10 cellular contexts compared by ENCODE assay signal in the genomic region with DNA sequence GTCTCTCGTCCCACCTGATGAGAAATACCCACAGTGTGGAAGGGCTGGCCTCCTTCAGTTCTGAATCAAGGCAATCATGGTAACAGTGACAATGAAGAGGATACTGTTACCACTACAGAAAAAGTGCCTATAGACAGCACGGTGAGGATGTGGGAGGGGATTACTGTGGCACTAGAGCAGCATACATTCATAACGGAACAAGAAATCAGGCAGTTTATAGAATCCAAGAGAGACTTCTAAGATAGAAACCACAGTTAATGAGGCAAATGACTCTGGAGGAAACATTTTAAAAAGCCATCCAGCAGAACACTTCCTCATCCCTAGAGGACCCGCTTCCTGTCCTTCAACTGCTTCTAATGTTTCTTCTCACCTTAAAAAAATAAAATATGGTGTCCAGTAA. TPM values are rescaled to one million over a fixed set of nuclear protein-coding genes. Genes with fewer than 3 reads are reported as not detected.
DNase-seq lines count a peak whose midpoint lies in the region; ATAC-seq and TF ChIP-seq lines count a peak whose summit lies in the region.
"Had no signal": no experiment of that assay in that cellular context is flagged by ENCODE, and none has a peak within 500 bp of the region (broad histone marks: within the 10 kb centered on the region; RNA-seq: fewer than 3 reads in every experiment).

No MANE protein-coding gene starts in this region.

- no peak overlapping the region for H3K56ac ChIP-seq in mesendoderm (ENCODE audit: low read length)

- H2BK15ac ChIP-seq in mesendoderm (replicated peaks; ENCODE audit: low read depth), result no peak overlapping the region

- H3K18ac ChIP-seq in mesendoderm (ENCODE audit: low read length), result no peak overlapping the region

- H3K4me1 ChIP-seq in mesendoderm (ENCODE audit: control insufficient read depth, low read depth, low read length), result peaks cover 5% of the 10 kb centered on the region

- intact Hi-C loops in left colon (cut with DNase I, micrococcal nuclease), result no loop called here

- H3K4me1 Mint-ChIP-seq in activated naive CD8-positive, alpha-beta T cell treated with anti-CD3 and anti-CD28 coated beads for 36 hours, result peaks cover 51% of the 10 kb centered on the region

- H3K9ac ChIP-seq in mesendoderm (ENCODE audit: low read length), result no peak overlapping the region

- H3K27me3 ChIP-seq in GM06990 (replicated peaks; ENCODE audit: control insufficient read depth, insufficient read depth, low read length), result no peaks in the 10 kb centered on the region
- H3K27me3 ChIP-seq in mesendoderm (ENCODE audit: insufficient read depth, low read length, poor library complexity), result no peaks in the 10 kb centered on the region

- ATAC-seq in GM19023 (IDR thresholded peaks at IDR 0.05; ENCODE audit: unreplicated experiment) (peak; percentile 34), HG03378 (IDR thresholded peaks at IDR 0.05; ENCODE audit: unreplicated experiment) (peak; percentile 67), GM19467 (IDR thresholded peaks at IDR 0.05; ENCODE audit: unreplicated experiment) (no peak), left colon (no peak)

- no peak overlapping the region for H3K23ac ChIP-seq in mesendoderm (ENCODE audit: low read length)

- no peak overlapping the region for H2BK120ac ChIP-seq in mesendoderm (ENCODE audit: low read depth, low read length)

- DNase-seq in GM06990 (ENCODE audit: extremely low read depth, insufficient read length) (peak; percentile 53), GM20000 (ENCODE audit: low spot score) (no peak), mesendoderm (no peak), left colon (no peak)
- DNase-seq in activated naive CD8-positive, alpha-beta T cell treated with anti-CD3 and anti-CD28 coated beads for 36 hours, result no peak
- DNase-seq: NCI-H510A treated with DMSO at 0.1 percent for 48 hours had no signal

- peaks cover 4% of the 10 kb centered on the region for H3K79me1 ChIP-seq in mesendoderm (ENCODE audit: low read length)

- H3K4me3 ChIP-seq in GM06990 (replicated peaks; ENCODE audit: low read depth, low read length), result no peak overlapping the region
- no peak overlapping the region for H3K4me3 ChIP-seq in mesendoderm (ENCODE audit: low read length)

- no peaks in the 10 kb centered on the region for H3K79me2 ChIP-seq in mesendoderm (ENCODE audit: control insufficient read depth, insufficient read depth, low read length)

- H3K9me3 Mint-ChIP-seq in activated naive CD8-positive, alpha-beta T cell treated with anti-CD3 and anti-CD28 coated beads for 36 hours, result peaks cover 2% of the 10 kb centered on the region

- no peak overlapping the region for H4K8ac ChIP-seq in mesendoderm (ENCODE audit: low read depth, low read length)

- H3K27ac ChIP-seq in mesendoderm (ENCODE audit: low read depth, low read length), result no peak overlapping the region
- H3K27ac ChIP-seq: epithelial cell of prostate had no signal

- H3K27me3 Mint-ChIP-seq in activated naive CD8-positive, alpha-beta T cell treated with anti-CD3 and anti-CD28 coated beads for 36 hours, result no peaks in the 10 kb centered on the region

- H3K4ac ChIP-seq in mesendoderm (ENCODE audit: low read depth, low read length), result no peak overlapping the region

- no peak overlapping the region for H2AK5ac ChIP-seq in mesendoderm (ENCODE audit: low read length)

- H2BK5ac ChIP-seq in mesendoderm (ENCODE audit: low read length), result no peak overlapping the region

- no peak overlapping the region for H4K5ac ChIP-seq in mesendoderm (ENCODE audit: low read length)

- peaks cover 10% of the 10 kb centered on the region for H3K36me3 Mint-ChIP-seq in activated naive CD8-positive, alpha-beta T cell treated with anti-CD3 and anti-CD28 coated beads for 36 hours

- no peak overlapping the region for H3K4me2 ChIP-seq in mesendoderm (ENCODE audit: low read length)

- H3K27ac Mint-ChIP-seq in activated naive CD8-positive, alpha-beta T cell treated with anti-CD3 and anti-CD28 coated beads for 36 hours, result peak overlapping the region; percentile 77

- peaks cover 1% of the 10 kb centered on the region for H3K36me3 ChIP-seq in GM06990 (ENCODE audit: control insufficient read depth, insufficient read depth, low read length)
- no peaks in the 10 kb centered on the region for H3K36me3 ChIP-seq in mesendoderm (ENCODE audit: control insufficient read depth, insufficient read depth, low read length)

- TF ChIP-seq CTCF in GM06990 (IDR thresholded peaks at IDR 0.05; ENCODE audit: insufficient read depth, low read length, poor library complexity, severe bottlenecking) (no peak), GM20000 (IDR thresholded peaks at IDR 0.05; ENCODE audit: extremely low read depth, missing control alignments) (no peak)

- no CpG with 5 or more reads among the region's 4 CpGs for WGBS in mesendoderm (ENCODE audit: extremely low coverage, insufficient coverage, low lambda C conversion rate)

- H3K4me3 Mint-ChIP-seq in activated naive CD8-positive, alpha-beta T cell treated with anti-CD3 and anti-CD28 coated beads for 36 hours, result peak overlapping the region; percentile 47

RNA-seq across cellular contexts. Expression of a gene that starts 2.7 kb away (rescaled TPM):
- total RNA-seq in activated naive CD8-positive, alpha-beta T cell treated with anti-CD3 and anti-CD28 coated beads for 36 hours, result 10 to 100 TPM; 36.6 to 37.4 TPM
- 12.4 TPM for polyA plus RNA-seq in mesendoderm (2013, experiment 1 of 2)
- 12.2 TPM for polyA plus RNA-seq in mesendoderm (2013, experiment 2 of 2)
- total RNA-seq in left colon, result 10 to 100 TPM; 56.5 to 65.4 TPM

RNA-seq across cellular contexts. Expression of a gene that starts 22.2 kb away (rescaled TPM):
- not detected for total RNA-seq in activated naive CD8-positive, alpha-beta T cell treated with anti-CD3 and anti-CD28 coated beads for 36 hours
- polyA plus RNA-seq in mesendoderm (2013, experiment 1 of 2), result 1.5 TPM
- 1.3 TPM for polyA plus RNA-seq in mesendoderm (2013, experiment 2 of 2)
- total RNA-seq in left colon, result not detected

RNA-seq across cellular contexts. Expression of a gene that starts 22.6 kb away (rescaled TPM):
- under 1 TPM in 1 of 2 experiments, not detected in 1; 0.08 TPM for total RNA-seq in activated naive CD8-positive, alpha-beta T cell treated with anti-CD3 and anti-CD28 coated beads for 36 hours
- polyA plus RNA-seq in mesendoderm (2013, experiment 1 of 2), result 0.01 TPM
- not detected for polyA plus RNA-seq in mesendoderm (2013, experiment 2 of 2)
- under 1 TPM; 0.28 to 0.79 TPM for total RNA-seq in left colon

RNA-seq across cellular contexts. Expression of a gene that starts 33.5 kb away (rescaled TPM):
- total RNA-seq in activated naive CD8-positive, alpha-beta T cell treated with anti-CD3 and anti-CD28 coated beads for 36 hours, result under 1 TPM; 0.32 to 0.49 TPM
- polyA plus RNA-seq in mesendoderm (2013, experiment 1 of 2), result 4.1 TPM
- 4.7 TPM for polyA plus RNA-seq in mesendoderm (2013, experiment 2 of 2)
- 10 to 100 TPM in 1 of 2 donors, 1 to 10 TPM in 1; 7.4 to 42.8 TPM for total RNA-seq in left colon

RNA-seq across cellular contexts. Expression of a gene that starts 46.2 kb away (rescaled TPM):
- total RNA-seq in activated naive CD8-positive, alpha-beta T cell treated with anti-CD3 and anti-CD28 coated beads for 36 hours, result 10 to 100 TPM; 13.7 to 14.3 TPM
- polyA plus RNA-seq in mesendoderm (2013, experiment 1 of 2), result 6.4 TPM
- polyA plus RNA-seq in mesendoderm (2013, experiment 2 of 2), result 6.8 TPM
- total RNA-seq in left colon, result 1 to 10 TPM; 7.0 to 8.5 TPM

Comparison
In these comparisons a context has a peak if more than half of its experiments do, and no peak if none do; other contexts are left out.
1. ATAC-seq: peak in GM19023 (single experiment) and HG03378 (single experiment); none in GM19467 (single experiment) and left colon (single experiment).